ENCODE assay signal across 31 cellular contexts in genomic region chr5:29382735-29383280, GRCh38.
DNase-seq lines count a peak whose midpoint lies in the region; ATAC-seq, FAIRE-seq and TF ChIP-seq lines count a peak whose summit lies in the region.
"Had no signal": no experiment of that assay in that cellular context is flagged by ENCODE, and none has a peak within 500 bp of the region (broad histone marks: within the 10 kb centered on the region; RNA-seq: fewer than 3 reads in every experiment).

No MANE protein-coding gene starts in this region.

- H3K27me3 ChIP-seq in GM23338 (ENCODE audit: insufficient read depth), result no peaks in the 10 kb centered on the region
- H3K27me3 ChIP-seq in MG63, result no peaks in the 10 kb centered on the region
- no peaks in the 10 kb centered on the region for H3K27me3 ChIP-seq in neural progenitor cell
- H3K27me3 ChIP-seq in naive thymus-derived CD4-positive, alpha-beta T cell (ENCODE audit: control insufficient read depth in 2 of 2, insufficient read depth in 2 of 2, low read length in 2 of 2), result no peaks in the 10 kb centered on the region
- H3K27me3 ChIP-seq: BLaER1, tibial artery had no signal

- H3K27me3 Mint-ChIP-seq in GM23338 (ENCODE audit: insufficient read depth, low read depth, poor library complexity) (no peaks in the 10 kb centered on the region), neural progenitor cell (ENCODE audit: insufficient read depth, low read depth) (no peaks in the 10 kb centered on the region)
- no peaks in the 10 kb centered on the region for H3K27me3 Mint-ChIP-seq in naive thymus-derived CD4-positive, alpha-beta T cell
- H3K27me3 Mint-ChIP-seq: activated CD8-positive, alpha-beta T cell treated with anti-CD3 and anti-CD28 coated beads for 36 hours; activated T-helper 17 cell treated with anti-CD3 and anti-CD28 coated beads, Interleukin-2, amount 50 U/mL, for 72 hours; brain; dendritic cell treated with granulocyte-macrophage colony-stimulating factor and Interleukin-4, amounts not matched to agents 40 ng/mL and 50 ng/mL, for 4 days; naive thymus-derived CD8-positive, alpha-beta T cell had no signal

- H4K20me1 ChIP-seq in GM23338 (replicated peaks; ENCODE audit: insufficient read depth) (no peaks in the 10 kb centered on the region), neural progenitor cell (ENCODE audit: low read depth) (no peaks in the 10 kb centered on the region)
- H4K20me1 ChIP-seq: BLaER1 had no signal

- H3K36me3 Mint-ChIP-seq in GM23338 (ENCODE audit: low read depth), result no peaks in the 10 kb centered on the region; the same call in 2 of the 3 replicates
- H3K36me3 Mint-ChIP-seq in neural progenitor cell, result no peaks in the 10 kb centered on the region
- no peaks in the 10 kb centered on the region for H3K36me3 Mint-ChIP-seq in naive thymus-derived CD4-positive, alpha-beta T cell
- H3K36me3 Mint-ChIP-seq: brain; naive thymus-derived CD8-positive, alpha-beta T cell had no signal

- H3K36me3 ChIP-seq in GM23338 (ENCODE audit: insufficient read depth), result no peaks in the 10 kb centered on the region
- H3K36me3 ChIP-seq in MG63, result no peaks in the 10 kb centered on the region
- H3K36me3 ChIP-seq in neural progenitor cell, result no peaks in the 10 kb centered on the region
- H3K36me3 ChIP-seq in naive thymus-derived CD4-positive, alpha-beta T cell (ENCODE audit: control insufficient read depth in 2 of 3, insufficient read depth in 3 of 3, low read length in 3 of 3), result no peaks in the 10 kb centered on the region
- H3K36me3 ChIP-seq: BLaER1, tibial artery had no signal

- H3F3A ChIP-seq in GM23338 (replicated peaks; ENCODE audit: low read depth) (no peaks in the 10 kb centered on the region), neural progenitor cell (ENCODE audit: low read depth) (no peaks in the 10 kb centered on the region)

- no peak overlapping the region for H3K4me3 Mint-ChIP-seq in GM23338
- H3K4me3 Mint-ChIP-seq in neural progenitor cell, result no peak overlapping the region
- no peak overlapping the region for H3K4me3 Mint-ChIP-seq in naive thymus-derived CD4-positive, alpha-beta T cell
- H3K4me3 Mint-ChIP-seq: activated CD8-positive, alpha-beta T cell treated with anti-CD3 and anti-CD28 coated beads for 36 hours; activated T-helper 17 cell treated with anti-CD3 and anti-CD28 coated beads, Interleukin-2, amount 50 U/mL, for 72 hours; brain; dendritic cell treated with granulocyte-macrophage colony-stimulating factor and Interleukin-4, amounts not matched to agents 40 ng/mL and 50 ng/mL, for 4 days; endodermal cell; H9; naive thymus-derived CD8-positive, alpha-beta T cell; T-helper 2 cell treated with Interferon-gamma antibody and Interleukin-4, amounts not matched to agents 5 μg/mL and 100 μg/mL, for 36 hours had no signal

- H3K27ac Mint-ChIP-seq in GM23338 (no peak overlapping the region), neural progenitor cell (no peak overlapping the region)
- no peak overlapping the region for H3K27ac Mint-ChIP-seq in naive thymus-derived CD4-positive, alpha-beta T cell
- H3K27ac Mint-ChIP-seq: activated CD8-positive, alpha-beta T cell treated with anti-CD3 and anti-CD28 coated beads for 36 hours; activated T-helper 17 cell treated with anti-CD3 and anti-CD28 coated beads, Interleukin-2, amount 50 U/mL, for 72 hours; brain; dendritic cell treated with granulocyte-macrophage colony-stimulating factor and Interleukin-4, amounts not matched to agents 40 ng/mL and 50 ng/mL, for 4 days; endodermal cell; H9; naive thymus-derived CD8-positive, alpha-beta T cell; T-helper 2 cell treated with Interferon-gamma antibody and Interleukin-4, amounts not matched to agents 5 μg/mL and 100 μg/mL, for 36 hours had no signal

- H3K9me2 ChIP-seq in GM23338 (ENCODE audit: insufficient read depth), result no peaks in the 10 kb centered on the region

- 0 out of 2 replicates have a peak, but pooled peaks cover 1% of the 10 kb centered on the region for H3K9me3 ChIP-seq in MG63
- no peaks in the 10 kb centered on the region for H3K9me3 ChIP-seq in neural progenitor cell (ENCODE audit: low read depth)
- H3K9me3 ChIP-seq in naive thymus-derived CD4-positive, alpha-beta T cell (ENCODE audit: control insufficient read depth in 2 of 3, low read length in 3 of 3), result no peaks in the 10 kb centered on the region
- H3K9me3 ChIP-seq: BLaER1, tibial artery had no signal

- no peak overlapping the region for H3K9ac ChIP-seq in neural progenitor cell
- H3K9ac ChIP-seq: BLaER1 had no signal

- H3K9me3 Mint-ChIP-seq in GM23338 (no peaks in the 10 kb centered on the region), neural progenitor cell (no peaks in the 10 kb centered on the region)
- H3K9me3 Mint-ChIP-seq in naive thymus-derived CD4-positive, alpha-beta T cell, result peaks cover 0 to 22% (median 4%) of the 10 kb centered on the region in 11 donors
- H3K9me3 Mint-ChIP-seq: H9 had no signal

- no peak overlapping the region for H3K4me2 ChIP-seq in GM23338
- H3K4me2 ChIP-seq in neural progenitor cell, result no peak overlapping the region
- H3K4me2 ChIP-seq: BLaER1 had no signal

- DNase-seq in GM23338 (ENCODE audit: low spot score) (peak; percentile 1), MG63 (no peak), RCC 7860 (ENCODE audit: low spot score) (peak; percentile 18), neural progenitor cell (ENCODE audit: low spot score) (no peak), KG1 (lab: John Stamatoyannopoulos, UW) (no peak)
- no peak for DNase-seq in naive thymus-derived CD4-positive, alpha-beta T cell
- DNase-seq: activated CD8-positive, alpha-beta T cell treated with anti-CD3 and anti-CD28 coated beads for 36 hours; activated naive CD4-positive, alpha-beta T cell treated with anti-CD3 and anti-CD28 coated beads, Interleukin-2, amount 50 U/mL, for 16 hours; amniotic stem cell; endodermal cell; foreskin fibroblast; H9; head of caudate nucleus; left ventricle myocardium superior; midbrain; naive thymus-derived CD8-positive, alpha-beta T cell; NCI-H1417; NCI-H2029 treated with DMSO at 0.1 percent for 48 hours; NCI-H226; stimulated activated CD4-positive, alpha-beta T cell treated with anti-CD3 and anti-CD28 coated beads, Interleukin-4, amount 100 ng/mL, for 24 hours; tibial artery had no signal

- H2AFZ ChIP-seq in GM23338 (no peak overlapping the region), neural progenitor cell (replicated peaks) (peak overlapping the region; percentile 29)

- H3K79me2 ChIP-seq in GM23338 (replicated peaks; ENCODE audit: insufficient read depth), result no peaks in the 10 kb centered on the region
- H3K79me2 ChIP-seq in neural progenitor cell (ENCODE audit: low read depth), result no peaks in the 10 kb centered on the region

- no peak for ATAC-seq in GM23338
- ATAC-seq in naive thymus-derived CD4-positive, alpha-beta T cell, result no peak
- no peak for ATAC-seq in HG03460 (IDR thresholded peaks at IDR 0.05; ENCODE audit: unreplicated experiment)
- ATAC-seq: activated CD8-positive, alpha-beta T cell treated with anti-CD3 and anti-CD28 coated beads for 36 hours; activated T-helper 17 cell treated with anti-CD3 and anti-CD28 coated beads, Interleukin-2, amount 50 U/mL, for 72 hours; esophagus mucosa; GM12878; left ventricle myocardium superior; naive thymus-derived CD8-positive, alpha-beta T cell; Right ventricle myocardium inferior had no signal

- H3K27ac ChIP-seq in GM23338 (ENCODE audit: low read depth), result no peak overlapping the region
- H3K27ac ChIP-seq in neural progenitor cell, result no peak overlapping the region
- no peak overlapping the region for H3K27ac ChIP-seq in naive thymus-derived CD4-positive, alpha-beta T cell (ENCODE audit: low read depth, low read length)
- H3K27ac ChIP-seq: BLaER1, tibial artery had no signal

- intact Hi-C loops in naive thymus-derived CD4-positive, alpha-beta T cell (cut with micrococcal nuclease), result no loop called here

- H3K4me3 ChIP-seq in GM23338, result no peak overlapping the region
- peak overlapping the region; percentile 14 for H3K4me3 ChIP-seq in MG63
- H3K4me3 ChIP-seq in neural progenitor cell, result no peak overlapping the region
- H3K4me3 ChIP-seq in naive thymus-derived CD4-positive, alpha-beta T cell (ENCODE audit: low read length), result no peak overlapping the region
- H3K4me3 ChIP-seq: BLaER1, GM12878, tibial artery had no signal

- CTCF ChIA-PET in naive thymus-derived CD4-positive, alpha-beta T cell (lab: Charles Lee), result no interaction called here

- peaks cover 4% of the 10 kb centered on the region; the same call in 2 of the 3 replicates for H3K4me1 Mint-ChIP-seq in GM23338
- no peaks in the 10 kb centered on the region for H3K4me1 Mint-ChIP-seq in neural progenitor cell
- no peaks in the 10 kb centered on the region for H3K4me1 Mint-ChIP-seq in naive thymus-derived CD4-positive, alpha-beta T cell
- H3K4me1 Mint-ChIP-seq: activated T-helper 17 cell treated with anti-CD3 and anti-CD28 coated beads, Interleukin-2, amount 50 U/mL, for 72 hours; brain; endodermal cell; H9; naive thymus-derived CD8-positive, alpha-beta T cell had no signal

- POLR2A ChIA-PET in naive thymus-derived CD4-positive, alpha-beta T cell (lab: Charles Lee), result no interaction called here

- TF ChIP-seq CTCF in GM23338 (conservative IDR thresholded peaks at IDR 0.05; ENCODE audit: low read depth in 2 of 2) (no peak), neural progenitor cell (IDR thresholded peaks at IDR 0.05) (no peak)

- FAIRE-seq in RCC 7860 (lab: Jason Lieb, UNC), result no peak
- FAIRE-seq: GM12878, keratinocyte had no signal

- 0 out of 2 replicates have a peak, but pooled peaks cover 7% of the 10 kb centered on the region for H3K4me1 ChIP-seq in GM23338 (ENCODE audit: insufficient read depth)
- no peaks in the 10 kb centered on the region for H3K4me1 ChIP-seq in neural progenitor cell
- no peaks in the 10 kb centered on the region for H3K4me1 ChIP-seq in naive thymus-derived CD4-positive, alpha-beta T cell (ENCODE audit: control insufficient read depth in 2 of 2, insufficient read depth in 2 of 2, low read length in 2 of 2)
- H3K4me1 ChIP-seq: BLaER1, tibial artery had no signal

TF ChIP-seq in GM23338, 12 proteins besides CTCF, POLR2A, EP300 and RAD21 (continues in another document):
- TF ChIP-seq NANOG (IDR thresholded peaks at IDR 0.05; ENCODE audit: borderline replicate concordance) (no peak), ZNF114 (CRISPR knock-in tag; IDR thresholded peaks at IDR 0.05) (no peak)
- TF ChIP-seq, protein P1, sequence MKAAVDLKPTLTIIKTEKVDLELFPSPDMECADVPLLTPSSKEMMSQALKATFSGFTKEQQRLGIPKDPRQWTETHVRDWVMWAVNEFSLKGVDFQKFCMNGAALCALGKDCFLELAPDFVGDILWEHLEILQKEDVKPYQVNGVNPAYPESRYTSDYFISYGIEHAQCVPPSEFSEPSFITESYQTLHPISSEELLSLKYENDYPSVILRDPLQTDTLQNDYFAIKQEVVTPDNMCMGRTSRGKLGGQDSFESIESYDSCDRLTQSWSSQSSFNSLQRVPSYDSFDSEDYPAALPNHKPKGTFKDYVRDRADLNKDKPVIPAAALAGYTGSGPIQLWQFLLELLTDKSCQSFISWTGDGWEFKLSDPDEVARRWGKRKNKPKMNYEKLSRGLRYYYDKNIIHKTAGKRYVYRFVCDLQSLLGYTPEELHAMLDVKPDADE (IDR thresholded peaks at IDR 0.05), result no peak

Comparison
In these comparisons a context has a peak if more than half of its experiments do, and no peak if none do; other contexts are left out.
1. DNase-seq: peak in GM23338 (single experiment) and RCC 7860 (single experiment); none in MG63 (single experiment), neural progenitor cell (single experiment), naive thymus-derived CD4-positive, alpha-beta T cell (0 of 9) and KG1 (single experiment).